22 cellular contexts compared by ENCODE assay signal in genomic region chr20:34532751-34533150, GRCh38.
"Had no signal": no experiment of that assay in that cellular context is flagged by ENCODE, and none has a peak within 500 bp of the region (broad histone marks: within the 10 kb centered on the region; RNA-seq: fewer than 3 reads in every experiment).

No MANE protein-coding gene starts in this region.

- H3K4me3 ChIP-seq: hepatocyte, left ventricle myocardium inferior, neural progenitor cell, psoas muscle, right atrium auricular region, thyroid gland had no signal

- H3K9me3 Mint-ChIP-seq: activated CD4-positive, alpha-beta T cell treated with anti-CD3 and anti-CD28 coated beads, Interleukin-2, amount 10 ng/mL, durations not matched to agents 7 days and 5 days; activated CD8-positive, alpha-beta T cell treated with anti-CD3 and anti-CD28 coated beads for 36 hours; naive thymus-derived CD8-positive, alpha-beta T cell; neural progenitor cell; stimulated activated naive B cell treated with anti-CD40 and anti-IgM and Interleukin-4, amounts not matched to agents 10 μg/mL and 1 μg/mL and 100 μg/mL, for 72 hours had no signal

- DNase-seq: activated CD4-positive, alpha-beta T cell treated with anti-CD3 and anti-CD28 coated beads, Interleukin-2, amount 10 ng/mL, durations not matched to agents 7 days and 5 days; activated CD4-positive, CD25-positive, alpha-beta regulatory T cell treated with anti-CD3 and anti-CD28 coated beads, Interleukin-2, amount 50 U/mL, for 72 hours; activated CD8-positive, alpha-beta memory T cell treated with anti-CD3 and anti-CD28 coated beads, Interleukin-2, amount 10 ng/mL, durations not matched to agents 7 days and 5 days; activated CD8-positive, alpha-beta T cell treated with anti-CD3 and anti-CD28 coated beads for 36 hours; activated naive CD4-positive, alpha-beta T cell; dermis blood vessel endothelial cell; effector memory CD4-positive, alpha-beta T cell; kidney glomerular epithelial cell; left ventricle myocardium inferior; naive thymus-derived CD8-positive, alpha-beta T cell; psoas muscle; small intestine; stimulated activated CD4-positive, alpha-beta T cell treated with anti-CD3 and anti-CD28 coated beads, Interleukin-15, amount 100 ng/mL, for 24 hours; stimulated activated CD8-positive, alpha-beta memory T cell treated with anti-CD3 and anti-CD28 coated beads, Interleukin-4, amount 100 ng/mL, for 48 hours; stimulated activated naive B cell treated with anti-CD40 and anti-IgM and Interleukin-4, amounts not matched to agents 10 μg/mL and 1 μg/mL and 100 μg/mL, for 72 hours; thyroid gland; WERI-Rb-1 had no signal

- H3K4me3 Mint-ChIP-seq: activated CD4-positive, alpha-beta T cell treated with anti-CD3 and anti-CD28 coated beads, Interleukin-2, amount 10 ng/mL, durations not matched to agents 7 days and 5 days; activated CD8-positive, alpha-beta memory T cell treated with anti-CD3 and anti-CD28 coated beads, Interleukin-2, amount 10 ng/mL, durations not matched to agents 7 days and 5 days; activated CD8-positive, alpha-beta T cell treated with anti-CD3 and anti-CD28 coated beads for 36 hours; activated naive CD8-positive, alpha-beta T cell; naive thymus-derived CD8-positive, alpha-beta T cell; neural progenitor cell; stimulated activated naive B cell treated with anti-CD40 and anti-IgM and Interleukin-4, amounts not matched to agents 10 μg/mL and 1 μg/mL and 100 μg/mL, for 72 hours had no signal

- H3K27ac ChIP-seq: hepatocyte, left ventricle myocardium inferior, neural progenitor cell, psoas muscle, right atrium auricular region, thyroid gland, WERI-Rb-1 had no signal

- H3K36me3 ChIP-seq: neural progenitor cell had no signal

- H3K4me1 Mint-ChIP-seq: activated CD4-positive, alpha-beta T cell treated with anti-CD3 and anti-CD28 coated beads, Interleukin-2, amount 10 ng/mL, durations not matched to agents 7 days and 5 days; activated CD8-positive, alpha-beta memory T cell treated with anti-CD3 and anti-CD28 coated beads, Interleukin-2, amount 10 ng/mL, durations not matched to agents 7 days and 5 days had no signal

- H3K27ac Mint-ChIP-seq: activated CD4-positive, alpha-beta T cell treated with anti-CD3 and anti-CD28 coated beads, Interleukin-2, amount 10 ng/mL, durations not matched to agents 7 days and 5 days; activated CD8-positive, alpha-beta memory T cell treated with anti-CD3 and anti-CD28 coated beads, Interleukin-2, amount 10 ng/mL, durations not matched to agents 7 days and 5 days; activated CD8-positive, alpha-beta T cell treated with anti-CD3 and anti-CD28 coated beads for 36 hours; activated naive CD8-positive, alpha-beta T cell; naive thymus-derived CD8-positive, alpha-beta T cell; neural progenitor cell; stimulated activated naive B cell treated with anti-CD40 and anti-IgM and Interleukin-4, amounts not matched to agents 10 μg/mL and 1 μg/mL and 100 μg/mL, for 72 hours had no signal

- ATAC-seq: activated CD8-positive, alpha-beta memory T cell treated with anti-CD3 and anti-CD28 coated beads, Interleukin-2, amount 10 ng/mL, durations not matched to agents 7 days and 5 days; activated CD8-positive, alpha-beta T cell treated with anti-CD3 and anti-CD28 coated beads for 36 hours; naive thymus-derived CD8-positive, alpha-beta T cell; SK-N-SH treated with all-trans-retinoic acid at 6 μM for 48 hours; stimulated activated naive B cell treated with anti-CD40 and anti-IgM and Interleukin-4, amounts not matched to agents 10 μg/mL and 1 μg/mL and 100 μg/mL, for 72 hours had no signal

- H3K27me3 Mint-ChIP-seq: activated CD4-positive, alpha-beta T cell treated with anti-CD3 and anti-CD28 coated beads, Interleukin-2, amount 10 ng/mL, durations not matched to agents 7 days and 5 days; activated CD8-positive, alpha-beta memory T cell treated with anti-CD3 and anti-CD28 coated beads, Interleukin-2, amount 10 ng/mL, durations not matched to agents 7 days and 5 days; activated CD8-positive, alpha-beta T cell treated with anti-CD3 and anti-CD28 coated beads for 36 hours; activated naive CD8-positive, alpha-beta T cell; naive thymus-derived CD8-positive, alpha-beta T cell; stimulated activated naive B cell treated with anti-CD40 and anti-IgM and Interleukin-4, amounts not matched to agents 10 μg/mL and 1 μg/mL and 100 μg/mL, for 72 hours had no signal

- H3K27me3 ChIP-seq: hepatocyte, neural progenitor cell, right atrium auricular region, thyroid gland had no signal

- H3K4me1 ChIP-seq: neural progenitor cell had no signal

- H3K9me3 ChIP-seq: left ventricle myocardium inferior, psoas muscle, right atrium auricular region, thyroid gland had no signal
